23 cellular contexts compared by ENCODE assay signal in the genomic region with DNA sequence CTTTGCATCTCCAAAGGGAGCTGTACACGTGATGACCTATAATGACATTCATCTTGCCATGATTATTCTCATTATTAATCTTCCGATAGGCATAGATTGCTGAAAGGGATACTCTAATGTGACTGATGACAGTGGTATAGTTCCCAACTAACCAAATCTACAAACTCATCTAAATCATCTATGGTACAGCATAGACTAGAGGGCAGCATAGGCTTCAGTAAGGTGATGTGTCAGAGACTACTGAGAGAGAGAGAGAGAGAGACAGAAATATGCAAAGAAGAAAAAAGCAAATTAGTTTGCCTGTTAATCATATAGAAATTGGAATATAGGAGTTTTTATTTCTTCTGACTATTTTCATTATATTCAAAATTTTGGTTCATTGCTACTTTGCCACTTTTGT.
DNase-seq lines count a peak whose midpoint lies in the region; ATAC-seq, FAIRE-seq and TF ChIP-seq lines count a peak whose summit lies in the region.
"Had no signal": no experiment of that assay in that cellular context is flagged by ENCODE, and none has a peak within 500 bp of the region (broad histone marks: within the 10 kb centered on the region; RNA-seq: fewer than 3 reads in every experiment).

No MANE protein-coding gene starts in this region.

- H3K4me1 ChIP-seq in OCI-LY7 (ENCODE audit: insufficient read depth, low read length, poor library complexity, severe bottlenecking): peaks cover 7% of the 10 kb centered on the region
- H3K4me1 ChIP-seq: adrenal gland, SJSA1 had no signal

- TF ChIP-seq CTCF in OCI-LY7 (conservative IDR thresholded peaks at IDR 0.05; ENCODE audit: low read length): peak; percentile 60

- H3K27ac ChIP-seq in OCI-LY7 (ENCODE audit: low read depth, low read length, poor library complexity, severe bottlenecking): no peak overlapping the region
- H3K27ac ChIP-seq: adrenal gland, GM23248, PC-9, SJSA1 had no signal

- H4K20me1 ChIP-seq in OCI-LY7 (ENCODE audit: insufficient read depth, low read length): no peaks in the 10 kb centered on the region

- no peak for ATAC-seq in HG03159 (IDR thresholded peaks at IDR 0.05; ENCODE audit: unreplicated experiment)
- ATAC-seq: K562 had no signal

- no peak overlapping the region for H3K4me2 ChIP-seq in OCI-LY7 (ENCODE audit: low read length)
- H3K4me2 ChIP-seq: PC-9 had no signal

- H3K36me3 ChIP-seq in OCI-LY7 (ENCODE audit: insufficient read depth, low read length): no peaks in the 10 kb centered on the region
- no peaks in the 10 kb centered on the region for H3K36me3 ChIP-seq in H7 (replicated peaks; ENCODE audit: control insufficient read depth, insufficient read depth, low read length)
- H3K36me3 ChIP-seq: adrenal gland, SJSA1 had no signal

- no peaks in the 10 kb centered on the region for H3K9me2 ChIP-seq in OCI-LY7 (ENCODE audit: insufficient read depth, low read length)

- POLR2A ChIA-PET in OCI-LY7 (lab: Charles Lee): interaction anchor here (0.5 to 3.2 kb wide), 8 partner anchors 9 to 218 kb away, joined by 3 to 17 read pairs (median 4); no protein-coding TSS in a partner anchor

- H3K4me3 ChIP-seq in OCI-LY7 (ENCODE audit: low read depth, low read length, poor library complexity, severe bottlenecking) (no peak overlapping the region), H7 (ENCODE audit: insufficient read depth, low read depth, low read length) (no peak overlapping the region)
- H3K4me3 ChIP-seq: adrenal gland, GM23248, K562, PC-9, SJSA1 had no signal

- H3K79me2 ChIP-seq in OCI-LY7 (ENCODE audit: insufficient read depth, low read depth, low read length): no peaks in the 10 kb centered on the region

- DNase-seq in NCI-H748 (lab: John Stamatoyannopoulos, UW; ENCODE audit: unreplicated experiment): peak; percentile 19
- DNase-seq in NCI-H748 treated with DMSO at 0.1 percent for 48 hours (lab: John Stamatoyannopoulos, UW): no peak
- no peak for DNase-seq in OCI-LY7 (ENCODE audit: low spot score)
- no peak for DNase-seq in frontal cortex (ENCODE audit: low spot score in 2 of 2)
- no peak for DNase-seq in activated CD8-positive, alpha-beta memory T cell treated with anti-CD3 and anti-CD28 coated beads, Interleukin-2, amount 50 U/mL, for 4 hours
- no peak for DNase-seq in H7
- no peak for DNase-seq in stimulated activated CD4-positive, alpha-beta T cell treated with anti-CD3 and anti-CD28 coated beads, Interleukin-2, amount 100 ng/mL, for 24 hours
- DNase-seq: 8988T; activated CD4-positive, alpha-beta T cell treated with anti-CD3 and anti-CD28 coated beads for 1 hour; adrenal gland; C1 segment of cervical spinal cord; caudate nucleus; GF-D8; GM23248; mesendoderm; NCI-H1105 treated with DMSO at 0.1 percent for 48 hours; NCI-H526; PC-9; posterior cingulate gyrus had no signal

- H3K27me3 ChIP-seq in H7 (ENCODE audit: control insufficient read depth, insufficient read depth, low read length): no peaks in the 10 kb centered on the region
- H3K27me3 ChIP-seq: adrenal gland had no signal

- H2AFZ ChIP-seq in OCI-LY7 (ENCODE audit: low read length): no peak overlapping the region
- H2AFZ ChIP-seq: GM23248, PC-9 had no signal

- FAIRE-seq in frontal cortex (lab: Jason Lieb, UNC): peak; percentile 43
- FAIRE-seq: GM12892, K562 had no signal

- CTCF ChIA-PET in OCI-LY7 (lab: Charles Lee; ENCODE audit: unreplicated experiment): no interaction called here

- no TSS peak for BruUV-seq in OCI-LY7 (replicated peaks; lab: Mats Ljungman, UMichigan)

- H3K9me3 ChIP-seq in OCI-LY7 (ENCODE audit: low read length): no peaks in the 10 kb centered on the region
- H3K9me3 ChIP-seq: adrenal gland, SJSA1 had no signal

- intact Hi-C loops in OCI-LY7 (cut with micrococcal nuclease; ENCODE audit: unreplicated experiment): loop anchor here (2.0 kb wide), 1 partner anchor 140 kb away; no protein-coding TSS in a partner anchor
